In the genomic region with DNA sequence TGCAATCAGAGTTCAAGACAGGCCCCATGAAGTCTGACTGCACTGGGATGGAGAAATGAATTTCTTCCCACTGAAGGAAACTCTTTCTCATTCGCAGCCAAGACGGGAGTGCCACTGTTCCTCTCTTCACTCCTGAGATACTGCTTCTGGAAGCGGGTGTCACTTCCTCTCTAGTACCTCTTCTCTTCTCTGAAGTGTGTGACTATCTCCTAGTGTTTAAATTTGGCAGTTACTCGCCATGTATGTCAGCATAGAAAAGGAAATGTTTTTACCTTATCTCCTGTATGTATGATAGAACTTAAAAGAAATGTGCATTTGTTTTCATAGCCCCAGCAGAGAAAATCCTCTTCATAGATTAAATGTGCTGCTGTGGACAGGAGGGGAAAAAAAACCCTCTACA, we compare ENCODE assay signal across 17 cellular contexts.
DNase-seq lines count a peak whose midpoint lies in the region; ATAC-seq, FAIRE-seq and TF ChIP-seq lines count a peak whose summit lies in the region.
"Had no signal": no experiment of that assay in that cellular context is flagged by ENCODE, and none has a peak within 500 bp of the region (broad histone marks: within the 10 kb centered on the region; RNA-seq: fewer than 3 reads in every experiment).

No MANE protein-coding gene starts in this region.

- H3K9ac ChIP-seq in OCI-LY3 (ENCODE audit: low read length), result no peak overlapping the region
- no peak overlapping the region for H3K9ac ChIP-seq in GM12878 (ENCODE audit: control insufficient read depth, insufficient read depth, low read length)
- H3K9ac ChIP-seq: SK-N-SH had no signal

- no peak for TF ChIP-seq EP300 in GM12878 (IDR thresholded peaks at IDR 0.05; ENCODE audit: borderline replicate concordance in 1 of 2, control insufficient read depth in 1 of 2, low read depth in 2 of 2, low read length in 2 of 2)

- no peaks in the 10 kb centered on the region for H3K27me3 ChIP-seq in cardiac muscle cell
- no peaks in the 10 kb centered on the region for H3K27me3 ChIP-seq in OCI-LY3 (ENCODE audit: low read depth, low read length)
- H3K27me3 ChIP-seq in GM12878 (replicated peaks in 1 of 2; ENCODE audit: control insufficient read depth in 2 of 2, insufficient read depth in 2 of 2, low read length in 1 of 2), result no peaks in the 10 kb centered on the region
- H3K27me3 ChIP-seq: MG63 had no signal

- POLR2A ChIA-PET in GM12878 (lab: Charles Lee), result no interaction called here

- peak in 1 of 2 donors; percentile 34 for DNase-seq in cardiac muscle cell (ENCODE audit: low read depth in 1 of 2, low spot score in 1 of 2)
- no peak for DNase-seq in Right ventricle myocardium inferior (ENCODE audit: missing footprints)
- no peak for DNase-seq in GM12878 (ENCODE audit: low read depth, low spot score)
- DNase-seq in KBM-7, result no peak
- DNase-seq in NCI-H1092 treated with DMSO at 0.1 percent for 48 hours (lab: John Stamatoyannopoulos, UW), result no peak
- DNase-seq in SHP77 treated with DMSO at 0.1 percent for 48 hours (lab: John Stamatoyannopoulos, UW), result no peak
- DNase-seq: MG63, NCI-H1105 treated with DMSO at 0.1 percent for 48 hours, NCI-H2029 treated with DMSO at 0.1 percent for 48 hours, NCI-H226, NCI-H510A treated with DMSO at 0.1 percent for 48 hours, NCI-H748 treated with DMSO at 0.1 percent for 48 hours, SK-N-SH had no signal

- ATAC-seq in Right ventricle myocardium inferior, result no peak
- ATAC-seq in GM12878, result no peak
- ATAC-seq in HG03460 (IDR thresholded peaks at IDR 0.05; ENCODE audit: unreplicated experiment), result no peak

- no peak overlapping the region for H2AFZ ChIP-seq in OCI-LY3 (ENCODE audit: low read depth, low read length)
- no peak overlapping the region for H2AFZ ChIP-seq in GM12878 (ENCODE audit: control insufficient read depth, low read depth, low read length)

- H3K9me3 ChIP-seq in cardiac muscle cell (ENCODE audit: low read depth) (no peaks in the 10 kb centered on the region), OCI-LY3 (ENCODE audit: insufficient read depth, low read length) (no peaks in the 10 kb centered on the region), GM12878 (replicated peaks; ENCODE audit: control insufficient read depth, insufficient read depth, low read length) (no peaks in the 10 kb centered on the region)
- H3K9me3 ChIP-seq: MG63, SK-N-SH had no signal

- peaks cover 6% of the 10 kb centered on the region for H3K4me1 ChIP-seq in cardiac muscle cell (ENCODE audit: low read depth)
- H3K4me1 ChIP-seq in OCI-LY3 (ENCODE audit: low read length), result peaks cover 71% of the 10 kb centered on the region
- H3K4me1 ChIP-seq in GM12878 (ENCODE audit: control insufficient read depth, insufficient read depth, low read length), result no peaks in the 10 kb centered on the region

- RAD21 ChIA-PET in GM12878 (lab: Charles Lee; ENCODE audit: unreplicated experiment), result no interaction called here

- CTCF ChIA-PET in GM12878 (lab: Yijun Ruan, JAX), result no interaction called here

- H3K36me3 ChIP-seq in cardiac muscle cell (peaks cover 13% of the 10 kb centered on the region), OCI-LY3 (replicated peaks; ENCODE audit: low read depth, low read length) (peaks cover 6% of the 10 kb centered on the region), GM12878 (ENCODE audit: control insufficient read depth in 2 of 2, insufficient read depth in 2 of 2, low read length in 1 of 2) (peaks cover 2 to 4% of the 10 kb centered on the region in 2 experiments; a peak in 2 of 4 replicates)

- SMC1A ChIA-PET in GM12878 (lab: Charles Lee; ENCODE audit: uncharacterized antibody, unreplicated experiment), result no interaction called here

- no peak for TF ChIP-seq CTCF in cardiac muscle cell (IDR thresholded peaks at IDR 0.05; ENCODE audit: low read depth, low read length)
- peak; percentile 40 for TF ChIP-seq CTCF in OCI-LY3 (IDR thresholded peaks at IDR 0.05; ENCODE audit: low read depth, low read length)
- TF ChIP-seq CTCF in GM12878 (IDR thresholded peaks at IDR 0.05 in 2 of 3, conservative IDR thresholded peaks at IDR 0.05 in 1 of 3; ENCODE audit: control insufficient read depth in 2 of 3, extremely low read depth in 1 of 3, insufficient read depth in 1 of 3, low read depth in 3 of 3, low read length in 3 of 3), result 0 out of 6 replicates have a peak, but pooled peaks of 1 of the 3 experiments have one; percentile 1

- intact Hi-C loops in Right ventricle myocardium inferior (cut with DNase I) (no loop called here), GM12878 (cut with micrococcal nuclease; ENCODE audit: unreplicated experiment) (no loop called here)

- H4K20me1 ChIP-seq in OCI-LY3 (ENCODE audit: insufficient read depth, low read length) (no peaks in the 10 kb centered on the region), GM12878 (ENCODE audit: control insufficient read depth, insufficient read depth) (no peaks in the 10 kb centered on the region)

- no peak for TF ChIP-seq POLR2A in GM12878 (IDR thresholded peaks at IDR 0.05; ENCODE audit: low read depth, low read length)

- FAIRE-seq in GM12878 (lab: Jason Lieb, UNC), result no peak
- FAIRE-seq: H54, RCC 7860 had no signal

- H3K79me2 ChIP-seq in OCI-LY3 (ENCODE audit: low read length) (no peaks in the 10 kb centered on the region), GM12878 (ENCODE audit: control insufficient read depth, insufficient read depth, low read length) (no peaks in the 10 kb centered on the region)

- TF ChIP-seq RAD21 in GM12878 (IDR thresholded peaks at IDR 0.05; ENCODE audit: insufficient read depth, low read depth, low read length), result peak; percentile 30; the same call in 1 of the 2 replicates

- in situ Hi-C loops in GM12878 (cut with MboI), result no loop called here
- in situ Hi-C loops in KBM-7 (cut with MboI; ENCODE audit: low pct_unique_long_range_greater_than_20kb, low sequenced_read_pairs), result no loop called here

- BruUV-seq in GM12878 (replicated peaks; lab: Mats Ljungman, UMichigan), result no TSS peak

- H3K4me3 ChIP-seq in cardiac muscle cell (no peak overlapping the region), OCI-LY3 (ENCODE audit: low read length) (no peak overlapping the region), GM12878 (no peak overlapping the region)
- H3K4me3 ChIP-seq: MG63 had no signal

- H3K27ac ChIP-seq in cardiac muscle cell, result peak overlapping the region; percentile 26
- H3K27ac ChIP-seq in OCI-LY3 (ENCODE audit: low read length), result no peak overlapping the region
- no peak overlapping the region for H3K27ac ChIP-seq in GM12878 (ENCODE audit: control insufficient read depth, insufficient read depth)

- 96% methylated on average over 4 of the region's 4 CpGs for WGBS in GM12878 (ENCODE audit: insufficient coverage, insufficient replicate concordance, low lambda C conversion rate, missing lambda C conversion rate)

- no peak overlapping the region for H3K4me2 ChIP-seq in OCI-LY3 (ENCODE audit: low read length)
- no peak overlapping the region for H3K4me2 ChIP-seq in GM12878 (ENCODE audit: control insufficient read depth, insufficient read depth)
- H3K4me2 ChIP-seq: SK-N-SH had no signal

TF ChIP-seq in GM12878, 131 proteins besides CTCF, POLR2A, EP300 and RAD21 (continues in another document):
- no peak for TF ChIP-seq EZH2 (IDR thresholded peaks at IDR 0.05; ENCODE audit: borderline replicate concordance, control insufficient read depth, low read depth, low read length)
- TF ChIP-seq KLF5 (IDR thresholded peaks at IDR 0.05; ENCODE audit: partially characterized antibody), result no peak
- TF ChIP-seq, protein P1, sequence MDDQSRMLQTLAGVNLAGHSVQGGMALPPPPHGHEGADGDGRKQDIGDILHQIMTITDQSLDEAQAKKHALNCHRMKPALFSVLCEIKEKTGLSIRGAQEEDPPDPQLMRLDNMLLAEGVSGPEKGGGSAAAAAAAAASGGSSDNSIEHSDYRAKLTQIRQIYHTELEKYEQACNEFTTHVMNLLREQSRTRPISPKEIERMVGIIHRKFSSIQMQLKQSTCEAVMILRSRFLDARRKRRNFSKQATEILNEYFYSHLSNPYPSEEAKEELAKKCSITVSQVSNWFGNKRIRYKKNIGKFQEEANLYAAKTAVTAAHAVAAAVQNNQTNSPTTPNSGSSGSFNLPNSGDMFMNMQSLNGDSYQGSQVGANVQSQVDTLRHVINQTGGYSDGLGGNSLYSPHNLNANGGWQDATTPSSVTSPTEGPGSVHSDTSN (IDR thresholded peaks at IDR 0.05; ENCODE audit: insufficient replicate concordance, low read depth, low read length), result no peak
- no peak for TF ChIP-seq LARP7 (IDR thresholded peaks at IDR 0.05)
- TF ChIP-seq, protein P2, sequence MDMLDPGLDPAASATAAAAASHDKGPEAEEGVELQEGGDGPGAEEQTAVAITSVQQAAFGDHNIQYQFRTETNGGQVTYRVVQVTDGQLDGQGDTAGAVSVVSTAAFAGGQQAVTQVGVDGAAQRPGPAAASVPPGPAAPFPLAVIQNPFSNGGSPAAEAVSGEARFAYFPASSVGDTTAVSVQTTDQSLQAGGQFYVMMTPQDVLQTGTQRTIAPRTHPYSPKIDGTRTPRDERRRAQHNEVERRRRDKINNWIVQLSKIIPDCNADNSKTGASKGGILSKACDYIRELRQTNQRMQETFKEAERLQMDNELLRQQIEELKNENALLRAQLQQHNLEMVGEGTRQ (IDR thresholded peaks at IDR 0.05; ENCODE audit: borderline replicate concordance, low read depth, low read length), result no peak
- no peak for TF ChIP-seq JUNB (IDR thresholded peaks at IDR 0.05)
- no peak for TF ChIP-seq ELK1 (IDR thresholded peaks at IDR 0.05; ENCODE audit: low read depth, low read length)
- no peak for TF ChIP-seq RAD51 (IDR thresholded peaks at IDR 0.05)
- TF ChIP-seq PAX8 (IDR thresholded peaks at IDR 0.05), result no peak
